23 cellular contexts compared by ENCODE assay signal in the genomic region with DNA sequence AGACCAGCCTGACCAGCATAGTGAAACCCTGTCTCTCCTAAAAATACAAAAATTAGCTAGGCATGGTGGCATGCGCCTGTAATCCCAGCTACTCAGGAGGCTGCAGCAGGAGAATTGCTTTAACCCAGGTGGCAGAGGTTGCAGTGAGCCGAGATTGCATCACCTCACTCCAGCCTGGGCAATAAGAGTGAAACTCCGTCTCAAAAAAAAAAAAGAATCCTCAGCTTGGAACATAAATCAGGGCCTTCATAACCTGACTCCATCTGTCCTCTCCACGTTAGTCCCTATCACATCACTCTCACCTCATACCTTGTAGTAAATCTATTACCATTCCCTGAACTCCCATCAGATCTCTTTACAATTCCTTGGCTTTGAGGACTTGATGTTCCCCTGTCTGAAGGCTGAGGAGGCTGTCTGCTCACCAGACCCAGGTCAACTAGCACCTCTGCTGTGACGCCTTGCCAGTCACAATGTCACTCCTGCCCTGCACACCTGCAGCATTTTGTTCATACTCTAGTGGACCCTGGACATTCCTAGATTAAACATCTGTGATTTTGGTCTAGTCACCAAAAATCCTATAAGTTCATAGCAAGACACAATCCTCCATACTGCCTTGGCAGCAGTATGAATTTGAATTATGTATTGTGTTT. TPM values are rescaled to one million over a fixed set of nuclear protein-coding genes. Genes with fewer than 3 reads are reported as not detected.
A peak's percentile ranks its signal among the peaks of the same experiment; 100 is the strongest.
DNase-seq lines count a peak whose midpoint lies in the region; ATAC-seq and TF ChIP-seq lines count a peak whose summit lies in the region.
"Had no signal": no experiment of that assay in that cellular context is flagged by ENCODE, and none has a peak within 500 bp of the region (broad histone marks: within the 10 kb centered on the region; RNA-seq: fewer than 3 reads in every experiment).

No MANE protein-coding gene starts in this region.

- H3K27me3 ChIP-seq in DOHH2 (ENCODE audit: control insufficient read depth, low read length) (no peaks in the 10 kb centered on the region), H9 (ENCODE audit: insufficient read depth, low read length) (no peaks in the 10 kb centered on the region), Panc1 (ENCODE audit: control insufficient read depth, insufficient read depth, low read length) (no peaks in the 10 kb centered on the region), mesendoderm (ENCODE audit: insufficient read depth, low read length, poor library complexity) (no peaks in the 10 kb centered on the region)

- POLR2A ChIA-PET in Panc1 (lab: Charles Lee), result no interaction called here

- H3K14ac ChIP-seq in H9 (ENCODE audit: insufficient read depth, low read length), result no peak overlapping the region

- H2BK5ac ChIP-seq in H9 (ENCODE audit: insufficient read length, low read length), result no peak overlapping the region
- H2BK5ac ChIP-seq in mesendoderm (ENCODE audit: low read length), result no peak overlapping the region

- H2BK15ac ChIP-seq in H9 (ENCODE audit: low read depth, low read length) (no peak overlapping the region), mesendoderm (replicated peaks; ENCODE audit: low read depth) (no peak overlapping the region)

- no peak overlapping the region for H2AFZ ChIP-seq in H9 (ENCODE audit: low read length)

- H4K91ac ChIP-seq in H9 (ENCODE audit: insufficient read length, low read depth, low read length), result no peak overlapping the region

- H3K4me1 Mint-ChIP-seq in H9, result peaks cover 17 to 22% of the 10 kb centered on the region in 2 experiments

- in situ Hi-C loops in Panc1 (cut with HindIII; ENCODE audit: low pct_unique_long_range_greater_than_20kb, low sequenced_read_pairs), result no loop called here

- ATAC-seq in Panc1, result no peak
- ATAC-seq in GM21423 (IDR thresholded peaks at IDR 0.05; ENCODE audit: unreplicated experiment), result no peak
- ATAC-seq: A549, HepG2 had no signal

- H3K23me2 ChIP-seq in H9 (ENCODE audit: insufficient read length, low read depth, low read length, poor library complexity, severe bottlenecking), result no peaks in the 10 kb centered on the region

- H3K4ac ChIP-seq in H9 (ENCODE audit: low read depth, low read length) (no peak overlapping the region), mesendoderm (ENCODE audit: low read depth, low read length) (no peak overlapping the region)

- no peak overlapping the region for H4K5ac ChIP-seq in H9 (ENCODE audit: insufficient read length, low read depth, low read length)
- no peak overlapping the region for H4K5ac ChIP-seq in mesendoderm (ENCODE audit: low read length)

- peak overlapping the region; percentile 99 for H3K27ac ChIP-seq in DOHH2 (ENCODE audit: low read depth, low read length)
- H3K27ac ChIP-seq in H9 (ENCODE audit: insufficient read length, low read depth, low read length), result no peak overlapping the region
- H3K27ac ChIP-seq in Panc1 (ENCODE audit: low read length), result peak overlapping the region; percentile 20; the same call in 1 of the 2 replicates
- no peak overlapping the region for H3K27ac ChIP-seq in mesendoderm (ENCODE audit: low read depth, low read length)
- H3K27ac ChIP-seq: A549, HL-60, SK-N-MC had no signal

- H3K56ac ChIP-seq in H9 (ENCODE audit: insufficient read length, low read depth, low read length), result no peak overlapping the region
- H3K56ac ChIP-seq in mesendoderm (ENCODE audit: low read length), result no peak overlapping the region

- H3K4me2 ChIP-seq in DOHH2 (ENCODE audit: low read length) (peak overlapping the region; percentile 95), H9 (ENCODE audit: insufficient read depth, insufficient read length, low read length) (no peak overlapping the region), mesendoderm (ENCODE audit: low read length) (no peak overlapping the region)
- H3K4me2 ChIP-seq: A549 had no signal

- H3F3A ChIP-seq in DOHH2 (ENCODE audit: control insufficient read depth, insufficient read depth), result peaks cover 30% of the 10 kb centered on the region

- no peaks in the 10 kb centered on the region for H3K79me1 ChIP-seq in H9 (ENCODE audit: insufficient read depth, low read depth, low read length, poor library complexity, severe bottlenecking)
- H3K79me1 ChIP-seq in mesendoderm (ENCODE audit: low read length), result no peaks in the 10 kb centered on the region

- TF ChIP-seq CTCF in DOHH2 (IDR thresholded peaks at IDR 0.05; ENCODE audit: low read depth, low read length, poor library complexity, severe bottlenecking), result no peak
- TF ChIP-seq CTCF in H9 (conservative IDR thresholded peaks at IDR 0.05), result no peak
- no peak for TF ChIP-seq CTCF in Panc1 (IDR thresholded peaks at IDR 0.05)

- H3K27me3 Mint-ChIP-seq in H9 (ENCODE audit: low read depth), result no peaks in the 10 kb centered on the region

- H3K9ac ChIP-seq in H9 (ENCODE audit: extremely low read depth, insufficient read length, low read length) (no peak overlapping the region), mesendoderm (ENCODE audit: low read length) (no peak overlapping the region)

- H3K23ac ChIP-seq in H9 (ENCODE audit: insufficient read length, low read depth, low read length) (no peak overlapping the region), mesendoderm (ENCODE audit: low read length) (no peak overlapping the region)

- H3K27ac Mint-ChIP-seq in H9, result peak overlapping the region in 2 of 3 experiments; percentile 1 to 13; a peak in 4 of 7 replicates
- H3K27ac Mint-ChIP-seq: CD4-positive, alpha-beta T cell had no signal

- BruUV-seq in Panc1 (replicated peaks; lab: Mats Ljungman, UMichigan), result no TSS peak

- no peak overlapping the region for H2BK12ac ChIP-seq in H9 (ENCODE audit: insufficient read length, low read depth, low read length)

- intact Hi-C loops in Panc1 (cut with micrococcal nuclease; ENCODE audit: unreplicated experiment), result no loop called here

- DNase-seq in H9 (no peak), Panc1 (ENCODE audit: low read depth, low spot score) (no peak), mesendoderm (no peak), foreskin melanocyte (no peak), NCI-H1092 (lab: John Stamatoyannopoulos, UW) (no peak)
- DNase-seq: Caco-2; CD4-positive, alpha-beta T cell; DND-41; KBM-7; NCI-H1105; NCI-H146; NCI-H2029 treated with DMSO at 0.1 percent for 48 hours; NCI-H524 treated with DMSO at 0.1 percent for 48 hours; OCI-M1; SHP77 treated with DMSO at 0.1 percent for 48 hours had no signal

- no peaks in the 10 kb centered on the region; a peak in 1 of 7 replicates for H3K36me3 Mint-ChIP-seq in H9 (ENCODE audit: insufficient read depth in 1 of 3, low read depth in 3 of 3)

- H3K36me3 ChIP-seq in DOHH2 (ENCODE audit: control insufficient read depth, low read length) (peaks cover 25% of the 10 kb centered on the region), Panc1 (ENCODE audit: control insufficient read depth, insufficient read depth, low read length) (no peaks in the 10 kb centered on the region), mesendoderm (ENCODE audit: control insufficient read depth, insufficient read depth, low read length) (no peaks in the 10 kb centered on the region)
- H3K36me3 ChIP-seq: HAP-1 had no signal

- H4K8ac ChIP-seq in H9 (replicated peaks; ENCODE audit: insufficient read length, low read depth, low read length) (no peak overlapping the region), mesendoderm (ENCODE audit: low read depth, low read length) (no peak overlapping the region)

- peaks cover 95% of the 10 kb centered on the region for H3K4me1 ChIP-seq in DOHH2 (ENCODE audit: control insufficient read depth, low read length)
- no peaks in the 10 kb centered on the region for H3K4me1 ChIP-seq in H9 (ENCODE audit: insufficient read depth, low read length)
- peaks cover 14% of the 10 kb centered on the region; the same call in 1 of the 2 replicates for H3K4me1 ChIP-seq in Panc1 (ENCODE audit: control insufficient read depth, insufficient read depth, low read length)
- H3K4me1 ChIP-seq in mesendoderm (ENCODE audit: control insufficient read depth, low read depth, low read length), result no peaks in the 10 kb centered on the region
- H3K4me1 ChIP-seq: A549, Caco-2 had no signal

- H3K18ac ChIP-seq in H9 (ENCODE audit: insufficient read length, low read depth, low read length) (no peak overlapping the region), mesendoderm (ENCODE audit: low read length) (no peak overlapping the region)

- WGBS in H9 (ENCODE audit: extremely low coverage, insufficient read length, low lambda C conversion rate), result no CpG with 5 or more reads among the region's 5 CpGs
- WGBS in mesendoderm (ENCODE audit: extremely low coverage, insufficient coverage, low lambda C conversion rate), result no CpG with 5 or more reads among the region's 5 CpGs

- no peak overlapping the region for H2AK5ac ChIP-seq in H9 (ENCODE audit: insufficient read length, low read length)
- H2AK5ac ChIP-seq in mesendoderm (ENCODE audit: low read length), result peak overlapping the region; percentile 11

- no peak overlapping the region for H2BK20ac ChIP-seq in H9 (ENCODE audit: low read depth, low read length, poor library complexity, severe bottlenecking)

- no peaks in the 10 kb centered on the region for H3K9me3 ChIP-seq in DOHH2 (ENCODE audit: control insufficient read depth, insufficient read depth, low read length)
- H3K9me3 ChIP-seq in H9 (ENCODE audit: control insufficient read depth, low read depth, low read length), result no peaks in the 10 kb centered on the region
- no peaks in the 10 kb centered on the region for H3K9me3 ChIP-seq in Panc1 (ENCODE audit: control insufficient read depth, insufficient read depth, low read depth, low read length)
- H3K9me3 ChIP-seq: A549, Caco-2, HAP-1 had no signal

- H3T11ph ChIP-seq in H9 (ENCODE audit: low read length), result no peak overlapping the region

- no peaks in the 10 kb centered on the region for H3K9me2 ChIP-seq in DOHH2 (replicated peaks; ENCODE audit: control insufficient read depth, low read length)

- H3K79me2 ChIP-seq in DOHH2 (ENCODE audit: control insufficient read depth, low read length) (peaks cover 85% of the 10 kb centered on the region), H9 (ENCODE audit: insufficient read depth, low read length) (no peaks in the 10 kb centered on the region), mesendoderm (ENCODE audit: control insufficient read depth, insufficient read depth, low read length) (no peaks in the 10 kb centered on the region)

- no peak overlapping the region for H2BK120ac ChIP-seq in H9 (ENCODE audit: low read depth, low read length, poor library complexity, severe bottlenecking)
- H2BK120ac ChIP-seq in mesendoderm (ENCODE audit: low read depth, low read length), result no peak overlapping the region

- H3K4me3 Mint-ChIP-seq in H9, result no peak overlapping the region
- H3K4me3 Mint-ChIP-seq: CD4-positive, alpha-beta T cell had no signal

- H3K4me3 ChIP-seq in DOHH2 (ENCODE audit: low read length) (peak overlapping the region; percentile 59), Panc1 (ENCODE audit: low read depth in 2 of 2, low read length in 2 of 2) (no peak overlapping the region), mesendoderm (ENCODE audit: low read length) (no peak overlapping the region)
- H3K4me3 ChIP-seq: A549, HAP-1, SK-N-MC had no signal

- no peaks in the 10 kb centered on the region for H3K9me3 Mint-ChIP-seq in H9
- H3K9me3 Mint-ChIP-seq: CD4-positive, alpha-beta T cell had no signal

- CTCF ChIA-PET in Panc1 (lab: Charles Lee), result no interaction called here

- H4K20me1 ChIP-seq in DOHH2 (ENCODE audit: control insufficient read depth, insufficient read depth, low read depth, low read length), result no peaks in the 10 kb centered on the region
- H4K20me1 ChIP-seq in H9 (ENCODE audit: control insufficient read depth, insufficient read depth, insufficient read length), result no peaks in the 10 kb centered on the region

RNA-seq across cellular contexts. Expression of a gene that starts 15.9 kb away (rescaled TPM):
- 3.5 and 3.9 TPM in 2 replicates for total RNA-seq in H9 (2021)
- total RNA-seq in Panc1 (2021; ENCODE audit: unreplicated experiment), result 25.7 TPM
- 21.9 TPM for polyA plus RNA-seq in Panc1 (2012; ENCODE audit: insufficient read length)
- 4.3 TPM for polyA plus RNA-seq in mesendoderm (2013, experiment 1 of 2)
- polyA plus RNA-seq in mesendoderm (2013, experiment 2 of 2), result 4.4 TPM
- total RNA-seq: CD4-positive, alpha-beta T cell; HepG2; HT-29 had no signal
- polyA plus RNA-seq: HepG2 had no signal

Comparison
In these comparisons a context has a peak if more than half of its experiments do, and no peak if none do; other contexts are left out.
1. H3K27ac ChIP-seq: peak in DOHH2 (single experiment) and Panc1 (single experiment); none in H9 (single experiment) and mesendoderm (single experiment).